Comparison of ENCODE assay signal across 9 cellular contexts in the genomic region with DNA sequence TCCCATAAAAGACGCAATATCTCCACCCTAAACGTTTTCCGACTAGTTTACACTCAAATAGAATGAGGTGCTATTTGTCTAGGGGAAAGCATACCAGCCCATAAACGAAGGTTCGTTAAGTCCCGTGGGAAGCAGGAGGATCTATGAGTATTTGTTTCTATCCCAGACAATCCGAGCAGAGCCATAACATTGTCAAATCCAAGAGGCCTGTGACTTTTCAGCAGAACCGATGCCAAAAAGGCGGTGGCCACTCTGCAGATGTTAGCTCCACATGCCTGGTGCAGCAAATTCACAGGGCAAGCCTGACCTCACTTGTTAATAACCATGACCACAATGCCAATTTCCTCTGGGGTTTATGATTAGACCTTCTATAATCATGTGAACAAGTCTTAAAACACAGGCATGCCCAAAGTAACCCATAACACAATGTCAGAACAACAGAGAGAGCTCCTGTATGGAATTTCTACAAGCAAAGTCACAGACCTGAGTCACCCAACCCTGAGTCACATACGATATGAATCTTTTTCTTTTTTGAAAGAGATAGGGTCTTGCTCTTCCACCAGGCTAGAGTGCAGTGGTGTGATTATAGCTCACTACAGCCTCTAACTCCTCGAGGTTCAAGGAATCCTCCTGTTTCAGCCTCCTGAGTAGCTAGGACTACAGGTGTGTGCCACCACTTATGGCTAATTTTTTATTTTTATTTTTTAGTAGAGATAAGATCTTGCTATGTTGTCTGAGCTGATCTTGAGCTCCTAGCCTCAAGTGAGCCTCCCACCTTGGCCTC.
A peak's percentile ranks its signal among the peaks of the same experiment; 100 is the strongest.
DNase-seq lines count a peak whose midpoint lies in the region; ATAC-seq and TF ChIP-seq lines count a peak whose summit lies in the region.
"Had no signal": no experiment of that assay in that cellular context is flagged by ENCODE, and none has a peak within 500 bp of the region (broad histone marks: within the 10 kb centered on the region; RNA-seq: fewer than 3 reads in every experiment).

No MANE protein-coding gene starts in this region.

- H3K27ac Mint-ChIP-seq in activated naive CD8-positive, alpha-beta T cell treated with anti-CD3 and anti-CD28 coated beads for 36 hours: no peak overlapping the region

- TF ChIP-seq CTCF in HFF-Myc (IDR thresholded peaks at IDR 0.05; ENCODE audit: low read depth, low read length, missing control alignments): no peak

- H3K27me3 ChIP-seq in right cardiac atrium (ENCODE audit: control insufficient read depth, insufficient read depth) (no peaks in the 10 kb centered on the region), HAP-1 (ENCODE audit: low read depth) (no peaks in the 10 kb centered on the region)
- H3K27me3 ChIP-seq: testis had no signal

- H3K27me3 Mint-ChIP-seq in activated naive CD8-positive, alpha-beta T cell treated with anti-CD3 and anti-CD28 coated beads for 36 hours: peaks cover 27% of the 10 kb centered on the region

- in situ Hi-C loops in HAP-1 (cut with MboI; ENCODE audit: low sequenced_read_pairs): no loop called here

- H3K4me3 Mint-ChIP-seq in activated naive CD8-positive, alpha-beta T cell treated with anti-CD3 and anti-CD28 coated beads for 36 hours: no peak overlapping the region

- 70% methylated on average over 11 of the region's 11 CpGs for WGBS in right cardiac atrium

- H3K27ac ChIP-seq in right cardiac atrium (ENCODE audit: low read length) (peak overlapping the region; percentile 47), skin epidermis (peak overlapping the region in 20 of 21 experiments; percentile 18 to 83 (median 71))
- H3K27ac ChIP-seq: testis had no signal

- intact Hi-C loops in right cardiac atrium (cut with DNase I): loop anchor here in 1 of 4 donors (10.0 kb wide), 1 partner anchor 121 kb away; a partner anchor contains a TSS

- no peaks in the 10 kb centered on the region for H3K36me3 ChIP-seq in HAP-1 (replicated peaks)

- ATAC-seq in right cardiac atrium: peak; percentile 15 to 40

- H3K4me3 ChIP-seq in HFF-Myc (replicated peaks; ENCODE audit: low read depth, low read length) (no peak overlapping the region), right cardiac atrium (ENCODE audit: low read length) (no peak overlapping the region), skin epidermis (no peak overlapping the region), HAP-1 (no peak overlapping the region)
- H3K4me3 ChIP-seq: testis had no signal

- no peaks in the 10 kb centered on the region for H3K9me3 Mint-ChIP-seq in activated naive CD8-positive, alpha-beta T cell treated with anti-CD3 and anti-CD28 coated beads for 36 hours

- no peaks in the 10 kb centered on the region for H3K4me1 Mint-ChIP-seq in activated naive CD8-positive, alpha-beta T cell treated with anti-CD3 and anti-CD28 coated beads for 36 hours

- H3K9me3 ChIP-seq in right cardiac atrium (ENCODE audit: control insufficient read depth, low read length) (no peaks in the 10 kb centered on the region), HAP-1 (no peaks in the 10 kb centered on the region)
- H3K9me3 ChIP-seq: testis had no signal

- peak; percentile 52 for DNase-seq in HFF-Myc (ENCODE audit: extremely low read depth, low read depth)
- DNase-seq in astrocyte of the hippocampus (ENCODE audit: low read depth, low spot score): peak; percentile 67
- peak; percentile 42 to 69 (median 53) for DNase-seq in right cardiac atrium
- DNase-seq in T-helper 1 cell: no peak
- no peak for DNase-seq in activated naive CD8-positive, alpha-beta T cell treated with anti-CD3 and anti-CD28 coated beads for 36 hours
- DNase-seq in HAP-1 (ENCODE audit: low spot score in 2 of 2): no peak
- DNase-seq in NCI-H345 (lab: John Stamatoyannopoulos, UW): no peak
- DNase-seq: testis had no signal

- no peaks in the 10 kb centered on the region for H3K36me3 Mint-ChIP-seq in activated naive CD8-positive, alpha-beta T cell treated with anti-CD3 and anti-CD28 coated beads for 36 hours

- peaks cover 8% of the 10 kb centered on the region for H3K4me1 ChIP-seq in right cardiac atrium (ENCODE audit: control insufficient read depth, insufficient read depth, low read length)
- H3K4me1 ChIP-seq in HAP-1: peaks cover 9% of the 10 kb centered on the region

Comparison
In these comparisons a context has a peak if more than half of its experiments do, and no peak if none do; other contexts are left out.
1. DNase-seq: peak in HFF-Myc (single experiment), astrocyte of the hippocampus (single experiment) and right cardiac atrium (3 of 3); none in T-helper 1 cell (0 of 5), activated naive CD8-positive, alpha-beta T cell treated with anti-CD3 and anti-CD28 coated beads for 36 hours (single experiment), HAP-1 (0 of 2) and NCI-H345 (single experiment).